Comparison of ENCODE assay signal across 19 cellular contexts in the genomic region with DNA sequence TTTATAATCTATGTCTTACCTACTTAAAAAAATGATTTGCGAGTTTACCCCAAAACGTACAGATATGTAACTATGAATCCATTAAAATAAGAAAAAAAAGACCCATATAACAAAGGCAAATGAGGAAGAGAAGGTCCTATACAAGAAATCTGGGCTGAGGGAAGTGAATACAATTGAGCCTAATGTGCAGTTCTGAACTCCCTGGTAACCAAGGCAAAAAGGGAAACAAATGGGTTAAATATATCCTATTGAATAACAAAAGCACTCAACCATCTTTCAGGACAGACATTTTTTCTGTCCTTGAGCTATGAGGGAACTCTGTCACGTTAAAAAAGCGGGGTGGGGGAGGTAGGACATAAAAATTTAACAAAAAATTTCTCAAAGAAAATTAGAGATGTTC.
DNase-seq lines count a peak whose midpoint lies in the region; ATAC-seq and TF ChIP-seq lines count a peak whose summit lies in the region.
"Had no signal": no experiment of that assay in that cellular context is flagged by ENCODE, and none has a peak within 500 bp of the region (broad histone marks: within the 10 kb centered on the region; RNA-seq: fewer than 3 reads in every experiment).

No MANE protein-coding gene starts in this region.

- DNase-seq in heart right ventricle, result no peak
- DNase-seq in left cardiac atrium, result no peak
- peak; percentile 63 for DNase-seq in NB4 (ENCODE audit: low read depth)
- no peak for DNase-seq in activated CD4-positive, alpha-beta T cell treated with anti-CD3 and anti-CD28 coated beads, Interleukin-2, amount 10 ng/mL, durations not matched to agents 7 days and 5 days
- no peak for DNase-seq in natural killer cell treated with Interleukin-12 subunit alpha and Interleukin-12 subunit beta and Interleukin-15 and Interleukin-18, amount 100 ng/mL, for 72 hours (ENCODE audit: low spot score)
- no peak for DNase-seq in MG63
- no peak for DNase-seq in NCI-H2107 (lab: John Stamatoyannopoulos, UW)
- DNase-seq: BE2C; Calu3; CD4-positive, alpha-beta memory T cell; EL; NCI-H1092 treated with DMSO at 0.1 percent for 48 hours; NCI-H2029 treated with DMSO at 0.1 percent for 48 hours; NCI-H510A; NCI-H774; Peyer's patch; Right ventricle myocardium superior; SK-N-SH had no signal

- H3K27ac ChIP-seq in heart right ventricle, result peak overlapping the region; percentile 61 to 92 (median 80)
- peak overlapping the region; percentile 65 for H3K27ac ChIP-seq in ectodermal cell (ENCODE audit: insufficient read depth, low read depth, low read length, poor library complexity, severe bottlenecking)
- H3K27ac ChIP-seq: Peyer's patch had no signal

- H3K27me3 ChIP-seq in heart right ventricle (no peaks in the 10 kb centered on the region), ectodermal cell (ENCODE audit: control insufficient read depth, insufficient read depth, low read length, poor library complexity, severe bottlenecking) (no peaks in the 10 kb centered on the region), MG63 (no peaks in the 10 kb centered on the region)
- H3K27me3 ChIP-seq: BE2C, Peyer's patch had no signal

- TF ChIP-seq POLR2A in NB4 (IDR thresholded peaks at IDR 0.05; ENCODE audit: extremely low read depth, insufficient read length), result no peak

- H3K36me3 ChIP-seq in heart right ventricle, result peaks cover 0 to 13% (median 0%) of the 10 kb centered on the region in 9 donors
- H3K36me3 ChIP-seq in ectodermal cell (ENCODE audit: control insufficient read depth, insufficient read depth, low read length), result no peaks in the 10 kb centered on the region
- H3K36me3 ChIP-seq in MG63, result no peaks in the 10 kb centered on the region; the same call in 1 of the 2 replicates
- H3K36me3 ChIP-seq: BE2C had no signal

- H3K9me3 ChIP-seq in heart right ventricle (no peaks in the 10 kb centered on the region), ectodermal cell (ENCODE audit: control insufficient read depth, low read length) (no peaks in the 10 kb centered on the region), MG63 (no peaks in the 10 kb centered on the region)
- H3K9me3 ChIP-seq: BE2C, Peyer's patch, SK-N-SH had no signal

- H3K4me3 Mint-ChIP-seq in activated CD4-positive, alpha-beta T cell treated with anti-CD3 and anti-CD28 coated beads, Interleukin-2, amount 10 ng/mL, durations not matched to agents 7 days and 5 days, result no peak overlapping the region
- H3K4me3 Mint-ChIP-seq in natural killer cell treated with Interleukin-12 subunit alpha and Interleukin-12 subunit beta and Interleukin-15 and Interleukin-18, amount 100 ng/mL, for 72 hours, result no peak overlapping the region
- H3K4me3 Mint-ChIP-seq: CD4-positive, alpha-beta memory T cell had no signal

- intact Hi-C loops in heart right ventricle (cut with DNase I) (no loop called here), left cardiac atrium (cut with DNase I) (no loop called here)

- H3K4me1 ChIP-seq in heart right ventricle (peaks cover 0 to 73% (median 20%) of the 10 kb centered on the region in 9 donors), ectodermal cell (ENCODE audit: control insufficient read depth, insufficient read depth, low read length) (peaks cover 26% of the 10 kb centered on the region)
- H3K4me1 ChIP-seq: BE2C, Peyer's patch had no signal

- H3K27ac Mint-ChIP-seq in activated CD4-positive, alpha-beta T cell treated with anti-CD3 and anti-CD28 coated beads, Interleukin-2, amount 10 ng/mL, durations not matched to agents 7 days and 5 days, result no peak overlapping the region
- H3K27ac Mint-ChIP-seq in natural killer cell treated with Interleukin-12 subunit alpha and Interleukin-12 subunit beta and Interleukin-15 and Interleukin-18, amount 100 ng/mL, for 72 hours, result no peak overlapping the region
- H3K27ac Mint-ChIP-seq: CD4-positive, alpha-beta memory T cell had no signal

- H3K27me3 Mint-ChIP-seq in activated CD4-positive, alpha-beta T cell treated with anti-CD3 and anti-CD28 coated beads, Interleukin-2, amount 10 ng/mL, durations not matched to agents 7 days and 5 days, result peaks cover 5% of the 10 kb centered on the region
- peaks cover 15% of the 10 kb centered on the region in 2 donors for H3K27me3 Mint-ChIP-seq in natural killer cell treated with Interleukin-12 subunit alpha and Interleukin-12 subunit beta and Interleukin-15 and Interleukin-18, amount 100 ng/mL, for 72 hours

- POLR2A ChIA-PET in activated CD4-positive, alpha-beta T cell treated with anti-CD3 and anti-CD28 coated beads, Interleukin-2, amount 10 ng/mL, durations not matched to agents 7 days and 5 days (lab: Charles Lee), result no interaction called here

- H3K4me1 Mint-ChIP-seq in activated CD4-positive, alpha-beta T cell treated with anti-CD3 and anti-CD28 coated beads, Interleukin-2, amount 10 ng/mL, durations not matched to agents 7 days and 5 days, result peaks cover 17% of the 10 kb centered on the region
- H3K4me1 Mint-ChIP-seq in natural killer cell treated with Interleukin-12 subunit alpha and Interleukin-12 subunit beta and Interleukin-15 and Interleukin-18, amount 100 ng/mL, for 72 hours (ENCODE audit: low read depth in 2 of 2), result no peaks in the 10 kb centered on the region
- H3K4me1 Mint-ChIP-seq: CD4-positive, alpha-beta memory T cell had no signal

- no peaks in the 10 kb centered on the region for H3K9me3 Mint-ChIP-seq in activated CD4-positive, alpha-beta T cell treated with anti-CD3 and anti-CD28 coated beads, Interleukin-2, amount 10 ng/mL, durations not matched to agents 7 days and 5 days
- H3K9me3 Mint-ChIP-seq in natural killer cell treated with Interleukin-12 subunit alpha and Interleukin-12 subunit beta and Interleukin-15 and Interleukin-18, amount 100 ng/mL, for 72 hours, result no peaks in the 10 kb centered on the region
- H3K9me3 Mint-ChIP-seq: CD4-positive, alpha-beta memory T cell had no signal

- CTCF ChIA-PET in activated CD4-positive, alpha-beta T cell treated with anti-CD3 and anti-CD28 coated beads, Interleukin-2, amount 10 ng/mL, durations not matched to agents 7 days and 5 days (lab: Charles Lee), result interaction anchor here (1.4 kb wide), 1 partner anchor 18 kb away, joined by 3 read pairs; no protein-coding TSS in a partner anchor

- H3K36me3 Mint-ChIP-seq in activated CD4-positive, alpha-beta T cell treated with anti-CD3 and anti-CD28 coated beads, Interleukin-2, amount 10 ng/mL, durations not matched to agents 7 days and 5 days (ENCODE audit: low read depth), result no peaks in the 10 kb centered on the region
- H3K36me3 Mint-ChIP-seq in natural killer cell treated with Interleukin-12 subunit alpha and Interleukin-12 subunit beta and Interleukin-15 and Interleukin-18, amount 100 ng/mL, for 72 hours, result no peaks in the 10 kb centered on the region
- H3K36me3 Mint-ChIP-seq: CD4-positive, alpha-beta memory T cell had no signal

- ATAC-seq in heart right ventricle, result no peak
- ATAC-seq in left cardiac atrium, result no peak
- no peak for ATAC-seq in natural killer cell treated with Interleukin-12 subunit alpha and Interleukin-12 subunit beta and Interleukin-15 and Interleukin-18, amount 100 ng/mL, for 72 hours

- TF ChIP-seq CTCF in heart right ventricle (IDR thresholded peaks at IDR 0.05), result no peak
- no peak for TF ChIP-seq CTCF in NB4 (IDR thresholded peaks at IDR 0.05; ENCODE audit: low read depth, low read length)

- H3K4me3 ChIP-seq in heart right ventricle (peak overlapping the region in 8 of 10 donors; percentile 22 to 46 (median 30)), NB4 (ENCODE audit: low read depth, low read length) (peak overlapping the region; percentile 72), ectodermal cell (ENCODE audit: insufficient read depth, low read depth, low read length) (no peak overlapping the region), MG63 (no peak overlapping the region)
- H3K4me3 ChIP-seq: Peyer's patch had no signal

- WGBS in heart right ventricle, 2 donors, result 62 to 74% methylated on average over 4 of the region's 4 CpGs
- WGBS in ectodermal cell, 2 experiments, result 100% methylated on average over 2 of the region's 4 CpGs; no CpG with 5 or more reads in 1 of the 2 experiments

Comparison
In these comparisons a context has a peak if more than half of its experiments do, and no peak if none do; other contexts are left out.
1. H3K4me3 ChIP-seq: peak in heart right ventricle (8 of 10) and NB4 (single experiment); none in ectodermal cell (single experiment) and MG63 (single experiment).